Comparison of ENCODE assay signal across 22 cellular contexts in the genomic region with DNA sequence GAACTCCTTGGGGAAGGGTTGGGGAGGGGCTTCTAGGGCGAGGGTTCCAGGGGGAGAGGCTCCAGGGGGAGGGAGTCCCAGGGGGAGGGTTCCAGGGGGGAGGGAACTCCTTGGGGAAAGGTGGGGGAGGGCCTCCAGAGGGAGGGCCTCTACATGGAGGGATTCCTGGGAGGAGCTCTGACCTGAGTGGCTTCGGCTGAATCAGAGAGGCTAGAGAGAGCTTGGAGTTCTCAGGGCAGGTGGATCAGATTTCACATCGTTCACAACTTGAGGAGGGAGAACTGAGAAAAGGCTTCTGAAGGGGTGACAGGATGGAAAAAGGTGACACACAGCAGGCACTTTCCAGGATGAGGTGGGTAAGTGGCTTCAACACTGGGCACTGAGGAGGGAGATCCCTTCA. TPM values are rescaled to one million over a fixed set of nuclear protein-coding genes. Genes with fewer than 3 reads are reported as not detected.
DNase-seq lines count a peak whose midpoint lies in the region; ATAC-seq and TF ChIP-seq lines count a peak whose summit lies in the region.
"Had no signal": no experiment of that assay in that cellular context is flagged by ENCODE, and none has a peak within 500 bp of the region (broad histone marks: within the 10 kb centered on the region; RNA-seq: fewer than 3 reads in every experiment).

No MANE protein-coding gene starts in this region.

- WGBS in mesendoderm (ENCODE audit: extremely low coverage, insufficient coverage, low lambda C conversion rate) = no CpG with 5 or more reads among the region's 3 CpGs

- peak overlapping the region; percentile 36 for H3K27ac ChIP-seq in left ventricle myocardium inferior (replicated peaks)
- H3K27ac ChIP-seq in mesendoderm (ENCODE audit: low read depth, low read length) = no peak overlapping the region
- H3K27ac ChIP-seq: colonic mucosa, neutrophil had no signal

- H3K4me3 ChIP-seq in left ventricle myocardium inferior (no peak overlapping the region), mesendoderm (ENCODE audit: low read length) (no peak overlapping the region)
- H3K4me3 ChIP-seq: colonic mucosa, tibial nerve had no signal

- POLR2A ChIA-PET in WTC11 (lab: Charles Lee) = no interaction called here
- POLR2A ChIA-PET in activated CD8-positive, alpha-beta T cell treated with anti-CD3 and anti-CD28 coated beads, Interleukin-2, amount 10 ng/mL, durations not matched to agents 7 days and 5 days (lab: Charles Lee) = no interaction called here

- no peak overlapping the region for H3K18ac ChIP-seq in mesendoderm (ENCODE audit: low read length)

- H3K23ac ChIP-seq in mesendoderm (ENCODE audit: low read length) = no peak overlapping the region

- no peak overlapping the region for H3K56ac ChIP-seq in mesendoderm (ENCODE audit: low read length)

- H3K4me1 ChIP-seq in left ventricle myocardium inferior (peaks cover 42% of the 10 kb centered on the region), mesendoderm (ENCODE audit: control insufficient read depth, low read depth, low read length) (peaks cover 2% of the 10 kb centered on the region)
- H3K4me1 ChIP-seq: colonic mucosa had no signal

- TF ChIP-seq CTCF in left ventricle myocardium inferior (IDR thresholded peaks at IDR 0.05; ENCODE audit: borderline replicate concordance) = no peak
- TF ChIP-seq CTCF in WTC11 (IDR thresholded peaks at IDR 0.05) = no peak

- no peak for DNase-seq in left ventricle myocardium inferior
- no peak for DNase-seq in left ventricle myocardium superior
- DNase-seq in WTC11 (ENCODE audit: low spot score) = no peak
- DNase-seq in mesendoderm = peak; percentile 66
- no peak for DNase-seq in HCEC 1CT
- DNase-seq in activated CD8-positive, alpha-beta T cell treated with anti-CD3 and anti-CD28 coated beads, Interleukin-2, amount 10 ng/mL, durations not matched to agents 7 days and 5 days = no peak
- DNase-seq: activated CD4-positive, alpha-beta T cell treated with anti-CD3 and anti-CD28 coated beads, Interleukin-2, amount 50 U/mL, for 4 hours; activated naive CD4-positive, alpha-beta T cell treated with anti-CD3 and anti-CD28 coated beads for 36 hours; activated T-cell treated with anti-CD3 and anti-CD28 coated beads, Interleukin-2, amount 50 U/mL, for 1 hour; CD4-positive, alpha-beta memory T cell; colonic mucosa; hippocampal formation; KBM-7; kidney glomerular epithelial cell; NCI-H1048; retina; stimulated activated CD4-positive, alpha-beta T cell treated with anti-CD3 and anti-CD28 coated beads, Interleukin-12 subunit alpha, Interleukin-12 subunit beta, amount 100 ng/mL, for 4 hours had no signal

- intact Hi-C loops in left ventricle myocardium inferior (cut with micrococcal nuclease) (no loop called here), left ventricle myocardium superior (cut with micrococcal nuclease) (no loop called here)

- CTCF ChIA-PET in WTC11 (lab: Charles Lee) = interaction anchor here (0.6 to 1.1 kb wide), 4 partner anchors 23 to 479 kb away, joined by 3 to 5 read pairs (median 3); no protein-coding TSS in a partner anchor
- CTCF ChIA-PET in activated CD8-positive, alpha-beta T cell treated with anti-CD3 and anti-CD28 coated beads, Interleukin-2, amount 10 ng/mL, durations not matched to agents 7 days and 5 days (lab: Charles Lee) = no interaction called here

- H3K36me3 ChIP-seq in left ventricle myocardium inferior (no peaks in the 10 kb centered on the region), mesendoderm (ENCODE audit: control insufficient read depth, insufficient read depth, low read length) (no peaks in the 10 kb centered on the region)
- H3K36me3 ChIP-seq: colonic mucosa, neutrophil, tibial nerve had no signal

- no peak overlapping the region for H3K4ac ChIP-seq in mesendoderm (ENCODE audit: low read depth, low read length)

- ATAC-seq in left ventricle myocardium superior = no peak
- peak; percentile 83 for ATAC-seq in WTC11
- no peak for ATAC-seq in GM21576 (IDR thresholded peaks at IDR 0.05; ENCODE audit: unreplicated experiment)
- no peak for ATAC-seq in activated CD8-positive, alpha-beta T cell treated with anti-CD3 and anti-CD28 coated beads, Interleukin-2, amount 10 ng/mL, durations not matched to agents 7 days and 5 days
- ATAC-seq in GM18907 (IDR thresholded peaks at IDR 0.05; ENCODE audit: unreplicated experiment) = no peak
- ATAC-seq: HCT116 had no signal

- H2AK5ac ChIP-seq in mesendoderm (ENCODE audit: low read length) = no peak overlapping the region

- H3K9ac ChIP-seq in mesendoderm (ENCODE audit: low read length) = no peak overlapping the region

- no peaks in the 10 kb centered on the region for H3K27me3 ChIP-seq in left ventricle myocardium inferior (ENCODE audit: low read depth)
- H3K27me3 ChIP-seq in mesendoderm (ENCODE audit: insufficient read depth, low read length, poor library complexity) = no peaks in the 10 kb centered on the region
- H3K27me3 ChIP-seq: colonic mucosa, neutrophil, tibial nerve had no signal

- H3K27ac Mint-ChIP-seq in WTC11 = peak overlapping the region; percentile 61; the same call in 1 of the 2 replicates
- no peak overlapping the region for H3K27ac Mint-ChIP-seq in activated CD8-positive, alpha-beta T cell treated with anti-CD3 and anti-CD28 coated beads, Interleukin-2, amount 10 ng/mL, durations not matched to agents 7 days and 5 days
- H3K27ac Mint-ChIP-seq: activated naive CD4-positive, alpha-beta T cell treated with anti-CD3 and anti-CD28 coated beads for 36 hours; CD4-positive, alpha-beta memory T cell had no signal

- no peaks in the 10 kb centered on the region for H3K9me3 ChIP-seq in left ventricle myocardium inferior (replicated peaks)
- H3K9me3 ChIP-seq: colonic mucosa, neutrophil, tibial nerve had no signal

- no peaks in the 10 kb centered on the region for H3K79me2 ChIP-seq in mesendoderm (ENCODE audit: control insufficient read depth, insufficient read depth, low read length)

- H2BK15ac ChIP-seq in mesendoderm (replicated peaks; ENCODE audit: low read depth) = no peak overlapping the region

- H3K79me1 ChIP-seq in mesendoderm (ENCODE audit: low read length) = no peaks in the 10 kb centered on the region

- no peak overlapping the region for H3K4me2 ChIP-seq in mesendoderm (ENCODE audit: low read length)

- no peak overlapping the region for H2BK120ac ChIP-seq in mesendoderm (ENCODE audit: low read depth, low read length)

- H3K27me3 Mint-ChIP-seq in WTC11 (ENCODE audit: low read depth) = no peaks in the 10 kb centered on the region
- H3K27me3 Mint-ChIP-seq in activated CD8-positive, alpha-beta T cell treated with anti-CD3 and anti-CD28 coated beads, Interleukin-2, amount 10 ng/mL, durations not matched to agents 7 days and 5 days (ENCODE audit: low read depth) = peaks cover 3% of the 10 kb centered on the region

- no peaks in the 10 kb centered on the region; the same call in 1 of the 2 replicates for H3K9me3 Mint-ChIP-seq in WTC11
- no peaks in the 10 kb centered on the region for H3K9me3 Mint-ChIP-seq in activated CD8-positive, alpha-beta T cell treated with anti-CD3 and anti-CD28 coated beads, Interleukin-2, amount 10 ng/mL, durations not matched to agents 7 days and 5 days (ENCODE audit: insufficient read depth)
- H3K9me3 Mint-ChIP-seq: activated naive CD4-positive, alpha-beta T cell treated with anti-CD3 and anti-CD28 coated beads for 36 hours had no signal

- H3K36me3 Mint-ChIP-seq in WTC11 = no peaks in the 10 kb centered on the region
- no peaks in the 10 kb centered on the region for H3K36me3 Mint-ChIP-seq in activated CD8-positive, alpha-beta T cell treated with anti-CD3 and anti-CD28 coated beads, Interleukin-2, amount 10 ng/mL, durations not matched to agents 7 days and 5 days (ENCODE audit: low read depth)
- H3K36me3 Mint-ChIP-seq: CD4-positive, alpha-beta memory T cell had no signal

- peaks cover 20% of the 10 kb centered on the region for H3K4me1 Mint-ChIP-seq in WTC11
- no peaks in the 10 kb centered on the region for H3K4me1 Mint-ChIP-seq in activated CD8-positive, alpha-beta T cell treated with anti-CD3 and anti-CD28 coated beads, Interleukin-2, amount 10 ng/mL, durations not matched to agents 7 days and 5 days (ENCODE audit: low read depth)
- H3K4me1 Mint-ChIP-seq: CD4-positive, alpha-beta memory T cell had no signal

- no peak overlapping the region for H3K4me3 Mint-ChIP-seq in WTC11
- no peak overlapping the region for H3K4me3 Mint-ChIP-seq in activated CD8-positive, alpha-beta T cell treated with anti-CD3 and anti-CD28 coated beads, Interleukin-2, amount 10 ng/mL, durations not matched to agents 7 days and 5 days
- H3K4me3 Mint-ChIP-seq: activated naive CD4-positive, alpha-beta T cell treated with anti-CD3 and anti-CD28 coated beads for 36 hours; CD4-positive, alpha-beta memory T cell had no signal

- H2BK5ac ChIP-seq in mesendoderm (ENCODE audit: low read length) = no peak overlapping the region

- no peak overlapping the region for H4K8ac ChIP-seq in mesendoderm (ENCODE audit: low read depth, low read length)

- no peak overlapping the region for H4K5ac ChIP-seq in mesendoderm (ENCODE audit: low read length)

TF ChIP-seq in WTC11, 78 proteins besides CTCF, POLR2A, EP300 and RAD21 (continues in another document):
- TF ChIP-seq NFE2L1 (CRISPR knock-in tag; IDR thresholded peaks at IDR 0.05) = no peak
- TF ChIP-seq GTF2I (CRISPR knock-in tag; conservative IDR thresholded peaks at IDR 0.05) = no peak
- TF ChIP-seq FOXP1 (CRISPR knock-in tag; IDR thresholded peaks at IDR 0.05; ENCODE audit: borderline replicate concordance) = no peak
- TF ChIP-seq, protein P1, sequence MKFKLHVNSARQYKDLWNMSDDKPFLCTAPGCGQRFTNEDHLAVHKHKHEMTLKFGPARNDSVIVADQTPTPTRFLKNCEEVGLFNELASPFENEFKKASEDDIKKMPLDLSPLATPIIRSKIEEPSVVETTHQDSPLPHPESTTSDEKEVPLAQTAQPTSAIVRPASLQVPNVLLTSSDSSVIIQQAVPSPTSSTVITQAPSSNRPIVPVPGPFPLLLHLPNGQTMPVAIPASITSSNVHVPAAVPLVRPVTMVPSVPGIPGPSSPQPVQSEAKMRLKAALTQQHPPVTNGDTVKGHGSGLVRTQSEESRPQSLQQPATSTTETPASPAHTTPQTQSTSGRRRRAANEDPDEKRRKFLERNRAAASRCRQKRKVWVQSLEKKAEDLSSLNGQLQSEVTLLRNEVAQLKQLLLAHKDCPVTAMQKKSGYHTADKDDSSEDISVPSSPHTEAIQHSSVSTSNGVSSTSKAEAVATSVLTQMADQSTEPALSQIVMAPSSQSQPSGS (CRISPR knock-in tag; IDR thresholded peaks at IDR 0.05; ENCODE audit: borderline replicate concordance, low read depth) = no peak
- no peak for TF ChIP-seq ZNF317 (CRISPR knock-in tag; IDR thresholded peaks at IDR 0.05; ENCODE audit: borderline replicate concordance, low read depth)

RNA-seq across cellular contexts. Expression of a gene that starts 49.1 kb away (rescaled TPM):
- total RNA-seq in left ventricle myocardium inferior (19.1 TPM), left ventricle myocardium superior (16.1 TPM), WTC11 (2021) (2.0 to 3.1 TPM (median 3.0 TPM) in 3 replicates)
- polyA plus RNA-seq in mesendoderm (2013, experiment 1 of 2) = 1.7 TPM
- 1.9 TPM for polyA plus RNA-seq in mesendoderm (2013, experiment 2 of 2)
- not detected for total RNA-seq in activated CD8-positive, alpha-beta T cell treated with anti-CD3 and anti-CD28 coated beads, Interleukin-2, amount 10 ng/mL, durations not matched to agents 7 days and 5 days
- total RNA-seq: activated naive CD4-positive, alpha-beta T cell treated with anti-CD3 and anti-CD28 coated beads for 36 hours; CD4-positive, alpha-beta memory T cell had no signal
- polyA plus RNA-seq: CD4-positive, alpha-beta memory T cell had no signal
